20 cellular contexts compared by ENCODE assay signal in genomic region chr9:85630676-85631075, GRCh38.
DNase-seq lines count a peak whose midpoint lies in the region; ATAC-seq, FAIRE-seq and TF ChIP-seq lines count a peak whose summit lies in the region.
"Had no signal": no experiment of that assay in that cellular context is flagged by ENCODE, and none has a peak within 500 bp of the region (broad histone marks: within the 10 kb centered on the region; RNA-seq: fewer than 3 reads in every experiment).

No MANE protein-coding gene starts in this region.

- H3K27me3 ChIP-seq in bronchial epithelial cell (ENCODE audit: control insufficient read depth, insufficient read depth, low read length) (no peaks in the 10 kb centered on the region), mesendoderm (ENCODE audit: insufficient read depth, low read length, poor library complexity) (no peaks in the 10 kb centered on the region), left lung (no peaks in the 10 kb centered on the region)

- H2AK5ac ChIP-seq in mesendoderm (ENCODE audit: low read length) = no peak overlapping the region

- no peaks in the 10 kb centered on the region for H3K9me3 ChIP-seq in left lung

- no peak overlapping the region for H3K56ac ChIP-seq in mesendoderm (ENCODE audit: low read length)

- H3K4me1 ChIP-seq in mesendoderm (ENCODE audit: control insufficient read depth, low read depth, low read length) (peaks cover 6% of the 10 kb centered on the region), left lung (no peaks in the 10 kb centered on the region)

- H3K4me2 ChIP-seq in mesendoderm (ENCODE audit: low read length) = no peak overlapping the region

- no peak overlapping the region for H2BK120ac ChIP-seq in mesendoderm (ENCODE audit: low read depth, low read length)

- no peak overlapping the region for H3K23ac ChIP-seq in mesendoderm (ENCODE audit: low read length)

- H4K5ac ChIP-seq in mesendoderm (ENCODE audit: low read length) = no peak overlapping the region

- TF ChIP-seq CTCF in bronchial epithelial cell (IDR thresholded peaks at IDR 0.05; ENCODE audit: insufficient read depth, low read length, severe bottlenecking) (no peak), left lung (IDR thresholded peaks at IDR 0.05) (no peak)

- peaks cover 3% of the 10 kb centered on the region for H3K79me1 ChIP-seq in mesendoderm (ENCODE audit: low read length)

- ATAC-seq in left colon = no peak
- no peak for ATAC-seq in left lung
- ATAC-seq: GM12878, HepG2 had no signal

- H3K4me3 ChIP-seq in bronchial epithelial cell (ENCODE audit: low read depth, low read length) (no peak overlapping the region), mesendoderm (ENCODE audit: low read length) (no peak overlapping the region), left lung (no peak overlapping the region)
- H3K4me3 ChIP-seq: GM12878, GM23248 had no signal

- H3K36me3 ChIP-seq in bronchial epithelial cell (ENCODE audit: control insufficient read depth, insufficient read depth, low read length) = no peaks in the 10 kb centered on the region
- H3K36me3 ChIP-seq in mesendoderm (ENCODE audit: control insufficient read depth, insufficient read depth, low read length) = no peaks in the 10 kb centered on the region
- peaks cover 0 to 47% of the 10 kb centered on the region in 2 donors for H3K36me3 ChIP-seq in left lung

- no peak overlapping the region for H3K9ac ChIP-seq in mesendoderm (ENCODE audit: low read length)
- H3K9ac ChIP-seq: GM23248 had no signal

- no peak overlapping the region for H3K27ac ChIP-seq in mesendoderm (ENCODE audit: low read depth, low read length)
- H3K27ac ChIP-seq in left lung = no peak overlapping the region
- H3K27ac ChIP-seq: C4-2B, GM23248 had no signal

- no peak overlapping the region for H3K18ac ChIP-seq in mesendoderm (ENCODE audit: low read length)

- TF ChIP-seq POLR2A in H54 (IDR thresholded peaks at IDR 0.05; ENCODE audit: low read depth, low read length) = no peak

- WGBS in mesendoderm (ENCODE audit: extremely low coverage, insufficient coverage, low lambda C conversion rate) = no CpG with 5 or more reads among the region's 1 CpG

- no peak overlapping the region for H3K4ac ChIP-seq in mesendoderm (ENCODE audit: low read depth, low read length)

- FAIRE-seq in H54 (lab: Jason Lieb, UNC) (peak; percentile 6), bronchial epithelial cell (lab: Jason Lieb, UNC) (no peak)
- FAIRE-seq: A204.1, GM12878, GM18507, HepG2 had no signal

- H3K79me2 ChIP-seq in mesendoderm (ENCODE audit: control insufficient read depth, insufficient read depth, low read length) = no peaks in the 10 kb centered on the region

- DNase-seq in H54 (ENCODE audit: insufficient read length, low spot score) = no peak
- peak; percentile 67 for DNase-seq in bronchial epithelial cell (ENCODE audit: low read depth)
- peak; percentile 83 for DNase-seq in mesendoderm
- DNase-seq in left colon = no peak
- DNase-seq in COR-L47 (lab: John Stamatoyannopoulos, UW) = no peak
- DNase-seq in left lung = no peak
- DNase-seq: ACHN; Calu3; CD4-positive, alpha-beta memory T cell; DND-41; EL; GM23248; HCEC 1CT; HFFc6; KBM-7 had no signal

- no peak overlapping the region for H2BK5ac ChIP-seq in mesendoderm (ENCODE audit: low read length)

- intact Hi-C loops in left colon (cut with DNase I, micrococcal nuclease) (no loop called here), left lung (cut with DNase I) (no loop called here)

- H4K8ac ChIP-seq in mesendoderm (ENCODE audit: low read depth, low read length) = no peak overlapping the region

- H2BK15ac ChIP-seq in mesendoderm (replicated peaks; ENCODE audit: low read depth) = no peak overlapping the region

Comparison
In these comparisons a context has a peak if more than half of its experiments do, and no peak if none do; other contexts are left out.
1. DNase-seq: peak in bronchial epithelial cell (single experiment) and mesendoderm (single experiment); none in H54 (single experiment), left colon (0 of 2), COR-L47 (single experiment) and left lung (0 of 2).